In the genomic region with DNA sequence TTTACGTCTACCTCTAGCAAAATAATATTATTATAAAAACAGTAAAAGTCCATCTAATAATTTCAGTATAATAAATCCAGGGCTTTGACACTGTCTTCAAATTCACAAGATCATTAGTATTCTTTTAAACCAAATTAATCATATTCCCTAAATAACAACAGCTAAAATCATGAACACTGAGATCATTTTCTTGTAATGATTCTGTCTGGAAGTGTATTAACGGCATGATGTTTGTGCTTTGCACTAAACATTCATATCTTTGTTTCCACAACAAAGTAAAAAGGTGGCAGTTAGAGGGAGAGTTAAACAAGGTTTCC, we compare ENCODE assay signal across 1 cellular context.
TF ChIP-seq lines count a peak whose summit lies in the region.

No MANE protein-coding gene starts in this region.

TF ChIP-seq in IMR-90, 13 proteins besides CTCF, POLR2A, EP300 and RAD21 (continued from another document):
- TF ChIP-seq, protein P1, sequence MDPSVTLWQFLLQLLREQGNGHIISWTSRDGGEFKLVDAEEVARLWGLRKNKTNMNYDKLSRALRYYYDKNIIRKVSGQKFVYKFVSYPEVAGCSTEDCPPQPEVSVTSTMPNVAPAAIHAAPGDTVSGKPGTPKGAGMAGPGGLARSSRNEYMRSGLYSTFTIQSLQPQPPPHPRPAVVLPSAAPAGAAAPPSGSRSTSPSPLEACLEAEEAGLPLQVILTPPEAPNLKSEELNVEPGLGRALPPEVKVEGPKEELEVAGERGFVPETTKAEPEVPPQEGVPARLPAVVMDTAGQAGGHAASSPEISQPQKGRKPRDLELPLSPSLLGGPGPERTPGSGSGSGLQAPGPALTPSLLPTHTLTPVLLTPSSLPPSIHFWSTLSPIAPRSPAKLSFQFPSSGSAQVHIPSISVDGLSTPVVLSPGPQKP (IDR thresholded peaks at IDR 0.05; ENCODE audit: borderline replicate concordance, low read depth, low read length), result no peak
- TF ChIP-seq BHLHE40 (IDR thresholded peaks at IDR 0.05; ENCODE audit: low read depth, low read length) (no peak), RFX5 (IDR thresholded peaks at IDR 0.05; ENCODE audit: low read depth, low read length) (no peak), MAFK (IDR thresholded peaks at IDR 0.05; ENCODE audit: low read depth, low read length) (no peak), SMC3 (IDR thresholded peaks at IDR 0.05; ENCODE audit: low read depth, low read length) (no peak), MAZ (IDR thresholded peaks at IDR 0.05; ENCODE audit: borderline replicate concordance, low read depth, low read length) (no peak), RCOR1 (IDR thresholded peaks at IDR 0.05; ENCODE audit: insufficient replicate concordance, low read length) (no peak)
- TF ChIP-seq, protein P2, sequence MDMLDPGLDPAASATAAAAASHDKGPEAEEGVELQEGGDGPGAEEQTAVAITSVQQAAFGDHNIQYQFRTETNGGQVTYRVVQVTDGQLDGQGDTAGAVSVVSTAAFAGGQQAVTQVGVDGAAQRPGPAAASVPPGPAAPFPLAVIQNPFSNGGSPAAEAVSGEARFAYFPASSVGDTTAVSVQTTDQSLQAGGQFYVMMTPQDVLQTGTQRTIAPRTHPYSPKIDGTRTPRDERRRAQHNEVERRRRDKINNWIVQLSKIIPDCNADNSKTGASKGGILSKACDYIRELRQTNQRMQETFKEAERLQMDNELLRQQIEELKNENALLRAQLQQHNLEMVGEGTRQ (IDR thresholded peaks at IDR 0.05; ENCODE audit: low read depth, low read length), result no peak
